Comparison of ENCODE assay signal across 8 cellular contexts in the genomic region with DNA sequence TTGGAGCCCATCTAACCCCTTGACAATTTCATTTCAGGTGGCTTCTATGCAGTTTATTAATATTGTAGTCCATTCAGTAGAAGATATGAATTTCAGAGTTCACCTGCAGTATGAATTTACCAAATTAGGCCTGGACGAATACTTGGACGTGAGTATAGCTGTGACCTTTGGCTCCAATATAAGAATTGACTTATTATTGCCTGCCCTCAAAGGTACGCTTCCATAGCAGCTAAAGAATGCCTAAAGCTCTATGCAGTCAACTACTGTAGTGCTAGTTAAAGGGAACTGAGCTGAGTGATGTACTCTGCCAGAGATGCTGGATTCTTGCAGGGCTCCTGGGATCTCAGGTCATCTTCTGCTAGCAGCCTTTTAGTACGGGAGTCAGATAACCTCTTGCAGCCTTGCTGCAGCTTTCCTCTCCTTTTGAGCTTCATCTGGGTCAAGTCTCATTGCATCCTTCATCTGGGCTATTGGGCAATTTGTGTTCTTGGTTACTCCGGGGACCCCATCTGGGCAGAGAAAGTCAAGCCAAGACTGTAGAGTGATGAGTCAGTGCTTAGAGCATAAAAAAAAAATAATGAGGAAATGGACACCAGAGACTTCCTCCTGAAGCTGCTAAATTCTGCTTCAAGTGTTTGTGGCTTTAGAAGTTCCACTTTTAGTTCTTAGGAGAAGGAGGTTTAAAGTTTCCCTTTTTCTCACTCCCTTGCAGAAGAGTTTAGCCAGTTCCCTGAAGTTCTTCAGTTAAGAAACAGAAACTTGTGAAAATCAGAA.
DNase-seq lines count a peak whose midpoint lies in the region; ATAC-seq and TF ChIP-seq lines count a peak whose summit lies in the region.

No MANE protein-coding gene starts in this region.

- ATAC-seq in GM21381 (IDR thresholded peaks at IDR 0.05; ENCODE audit: unreplicated experiment) (peak; percentile 86), HG03558 (IDR thresholded peaks at IDR 0.05; ENCODE audit: extremely low read depth, unreplicated experiment) (peak; percentile 84)
- ATAC-seq in activated naive CD8-positive, alpha-beta T cell treated with anti-CD3 and anti-CD28 coated beads, Interleukin-2, amount 50 U/mL, for 24 hours: peak; percentile 40
- ATAC-seq in activated CD4-positive, alpha-beta T cell treated with anti-CD3 and anti-CD28 coated beads for 36 hours: no peak

- intact Hi-C loops in activated CD4-positive, alpha-beta T cell treated with anti-CD3 and anti-CD28 coated beads for 36 hours (cut with DNase I, micrococcal nuclease): no loop called here

- no peaks in the 10 kb centered on the region for H3K36me3 Mint-ChIP-seq in activated naive CD8-positive, alpha-beta T cell treated with anti-CD3 and anti-CD28 coated beads, Interleukin-2, amount 50 U/mL, for 24 hours (ENCODE audit: low read depth)
- H3K36me3 Mint-ChIP-seq in activated CD4-positive, alpha-beta T cell treated with anti-CD3 and anti-CD28 coated beads for 36 hours (ENCODE audit: low read depth): no peaks in the 10 kb centered on the region

- H3K4me1 ChIP-seq in tibial nerve: peaks cover 0 to 52% (median 24%) of the 10 kb centered on the region in 4 donors

- no peaks in the 10 kb centered on the region for H3K9me3 Mint-ChIP-seq in activated naive CD8-positive, alpha-beta T cell treated with anti-CD3 and anti-CD28 coated beads, Interleukin-2, amount 50 U/mL, for 24 hours
- H3K9me3 Mint-ChIP-seq in activated CD4-positive, alpha-beta T cell treated with anti-CD3 and anti-CD28 coated beads for 36 hours (ENCODE audit: low read depth): no peaks in the 10 kb centered on the region

- H3K4me3 Mint-ChIP-seq in activated naive CD8-positive, alpha-beta T cell treated with anti-CD3 and anti-CD28 coated beads, Interleukin-2, amount 50 U/mL, for 24 hours: no peak overlapping the region
- H3K4me3 Mint-ChIP-seq in activated CD4-positive, alpha-beta T cell treated with anti-CD3 and anti-CD28 coated beads for 36 hours: no peak overlapping the region

- peaks cover 0 to 49% (median 0%) of the 10 kb centered on the region in 3 donors for H3K36me3 ChIP-seq in tibial nerve

- H3K27me3 Mint-ChIP-seq in activated naive CD8-positive, alpha-beta T cell treated with anti-CD3 and anti-CD28 coated beads, Interleukin-2, amount 50 U/mL, for 24 hours: no peaks in the 10 kb centered on the region
- H3K27me3 Mint-ChIP-seq in activated CD4-positive, alpha-beta T cell treated with anti-CD3 and anti-CD28 coated beads for 36 hours: no peaks in the 10 kb centered on the region

- peaks cover 20% of the 10 kb centered on the region for H3K4me1 Mint-ChIP-seq in activated naive CD8-positive, alpha-beta T cell treated with anti-CD3 and anti-CD28 coated beads, Interleukin-2, amount 50 U/mL, for 24 hours
- H3K4me1 Mint-ChIP-seq in activated CD4-positive, alpha-beta T cell treated with anti-CD3 and anti-CD28 coated beads for 36 hours: peaks cover 8% of the 10 kb centered on the region

- H3K27me3 ChIP-seq in tibial nerve: no peaks in the 10 kb centered on the region

- peak overlapping the region; percentile 63 for H3K27ac Mint-ChIP-seq in activated naive CD8-positive, alpha-beta T cell treated with anti-CD3 and anti-CD28 coated beads, Interleukin-2, amount 50 U/mL, for 24 hours
- no peak overlapping the region for H3K27ac Mint-ChIP-seq in activated CD4-positive, alpha-beta T cell treated with anti-CD3 and anti-CD28 coated beads for 36 hours

- no peak overlapping the region for H3K4me3 ChIP-seq in tibial nerve

- DNase-seq in Caki2 (ENCODE audit: low read depth) (peak; percentile 41), kidney glomerular epithelial cell (lab: John Stamatoyannopoulos, UW) (peak; percentile 29), tibial nerve (ENCODE audit: low spot score in 2 of 2) (peak; percentile 51 to 81), SW 1271 (lab: John Stamatoyannopoulos, UW) (no peak)
- DNase-seq in activated naive CD8-positive, alpha-beta T cell treated with anti-CD3 and anti-CD28 coated beads, Interleukin-2, amount 50 U/mL, for 24 hours: no peak
- no peak for DNase-seq in activated CD4-positive, alpha-beta T cell treated with anti-CD3 and anti-CD28 coated beads for 36 hours

- CTCF ChIA-PET in activated CD4-positive, alpha-beta T cell treated with anti-CD3 and anti-CD28 coated beads for 36 hours (lab: Charles Lee): interaction anchor here (0.5 to 0.6 kb wide), 2 partner anchors 22 to 613 kb away, joined by 3 read pairs; no protein-coding TSS in a partner anchor

- in situ Hi-C loops in Caki2 (cut with HindIII; ENCODE audit: low pct_unique_long_range_greater_than_20kb, low sequenced_read_pairs): no loop called here

- POLR2A ChIA-PET in activated CD4-positive, alpha-beta T cell treated with anti-CD3 and anti-CD28 coated beads for 36 hours (lab: Charles Lee): no interaction called here

- WGBS in tibial nerve, 2 donors: 60% methylated on average over 5 of the region's 5 CpGs

- no peak for TF ChIP-seq POLR2A in tibial nerve (IDR thresholded peaks at IDR 0.05)

- peak; percentile 52 to 92 for TF ChIP-seq EP300 in tibial nerve (IDR thresholded peaks at IDR 0.05)

- H3K27ac ChIP-seq in tibial nerve: peak overlapping the region in 3 of 4 donors; percentile 41 to 67 (median 61)

- TF ChIP-seq CTCF in tibial nerve (IDR thresholded peaks at IDR 0.05): no peak

- no peaks in the 10 kb centered on the region for H3K9me3 ChIP-seq in tibial nerve

Comparison
In these comparisons a context has a peak if more than half of its experiments do, and no peak if none do; other contexts are left out.
1. DNase-seq: peak in Caki2 (single experiment), kidney glomerular epithelial cell (single experiment) and tibial nerve (2 of 2); none in activated naive CD8-positive, alpha-beta T cell treated with anti-CD3 and anti-CD28 coated beads, Interleukin-2, amount 50 U/mL, for 24 hours (single experiment), activated CD4-positive, alpha-beta T cell treated with anti-CD3 and anti-CD28 coated beads for 36 hours (single experiment) and SW 1271 (0 of 2).